16 cellular contexts compared by ENCODE assay signal in the genomic region with DNA sequence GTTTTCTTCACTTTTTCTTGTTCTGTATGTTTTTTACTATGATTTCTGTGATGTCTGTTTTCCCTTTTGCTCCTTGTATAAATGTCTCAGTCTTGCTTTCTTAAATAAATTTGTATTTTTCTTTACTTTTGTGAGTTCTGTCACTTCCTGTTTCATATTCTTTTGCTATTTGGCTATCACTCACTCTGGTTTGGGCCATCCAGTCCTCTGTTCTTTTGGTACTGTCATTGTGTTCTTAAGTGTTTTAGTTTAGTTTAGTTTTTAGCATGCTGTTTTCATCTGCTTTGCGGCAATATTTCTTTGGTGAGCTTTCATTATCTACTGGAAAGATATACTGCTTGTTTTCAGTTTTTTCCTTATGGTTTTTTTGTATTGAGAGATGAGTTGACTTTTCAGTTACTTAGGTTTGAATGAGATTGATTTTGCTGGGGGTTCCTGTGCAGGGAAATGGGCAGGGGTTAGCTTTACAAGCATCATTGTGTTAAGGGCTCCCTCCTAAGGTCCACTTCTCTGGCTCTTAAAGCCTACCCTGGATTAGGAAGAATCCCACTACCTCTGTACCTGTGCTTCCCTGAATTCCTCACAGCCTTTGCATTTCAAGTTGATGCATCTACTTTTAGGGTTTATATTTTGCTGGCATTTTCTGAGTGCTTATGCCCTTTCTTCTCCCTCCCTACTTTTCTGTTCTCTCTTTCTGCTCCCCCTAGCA. TPM values are rescaled to one million over a fixed set of nuclear protein-coding genes. Genes with fewer than 3 reads are reported as not detected.
DNase-seq lines count a peak whose midpoint lies in the region; ATAC-seq and TF ChIP-seq lines count a peak whose summit lies in the region.
"Had no signal": no experiment of that assay in that cellular context is flagged by ENCODE, and none has a peak within 500 bp of the region (broad histone marks: within the 10 kb centered on the region; RNA-seq: fewer than 3 reads in every experiment).

No MANE protein-coding gene starts in this region.

- no peak overlapping the region for H3K4me3 ChIP-seq in naive thymus-derived CD4-positive, alpha-beta T cell (ENCODE audit: low read length)
- no peak overlapping the region for H3K4me3 ChIP-seq in coronary artery
- H3K4me3 ChIP-seq: lung, psoas muscle, thoracic aorta had no signal

- no peaks in the 10 kb centered on the region for H3K9me3 Mint-ChIP-seq in activated CD4-positive, alpha-beta T cell treated with anti-CD3 and anti-CD28 coated beads, Interleukin-2, amount 10 ng/mL, durations not matched to agents 24 days and 14 days
- H3K9me3 Mint-ChIP-seq in T-helper 2 cell treated with Interferon-gamma antibody and Interleukin-4, amounts not matched to agents 5 μg/mL and 100 μg/mL, for 36 hours = no peaks in the 10 kb centered on the region
- no peaks in the 10 kb centered on the region for H3K9me3 Mint-ChIP-seq in naive thymus-derived CD4-positive, alpha-beta T cell

- no peaks in the 10 kb centered on the region for H3K27me3 Mint-ChIP-seq in activated CD4-positive, alpha-beta T cell treated with anti-CD3 and anti-CD28 coated beads, Interleukin-2, amount 10 ng/mL, durations not matched to agents 24 days and 14 days
- H3K27me3 Mint-ChIP-seq in T-helper 2 cell treated with Interferon-gamma antibody and Interleukin-4, amounts not matched to agents 5 μg/mL and 100 μg/mL, for 36 hours (ENCODE audit: low read depth) = no peaks in the 10 kb centered on the region
- no peaks in the 10 kb centered on the region for H3K27me3 Mint-ChIP-seq in naive thymus-derived CD4-positive, alpha-beta T cell

- no peak overlapping the region for H3K27ac ChIP-seq in naive thymus-derived CD4-positive, alpha-beta T cell (ENCODE audit: low read depth, low read length)
- no peak overlapping the region for H3K27ac ChIP-seq in coronary artery
- H3K27ac ChIP-seq: psoas muscle, thoracic aorta had no signal

- CTCF ChIA-PET in naive thymus-derived CD4-positive, alpha-beta T cell (lab: Charles Lee) = no interaction called here

- no peak overlapping the region for H3K4me3 Mint-ChIP-seq in activated CD4-positive, alpha-beta T cell treated with anti-CD3 and anti-CD28 coated beads, Interleukin-2, amount 10 ng/mL, durations not matched to agents 24 days and 14 days
- H3K4me3 Mint-ChIP-seq in T-helper 2 cell treated with Interferon-gamma antibody and Interleukin-4, amounts not matched to agents 5 μg/mL and 100 μg/mL, for 36 hours = no peak overlapping the region
- H3K4me3 Mint-ChIP-seq in naive thymus-derived CD4-positive, alpha-beta T cell = peak overlapping the region in 6 of 10 donors; percentile 7 to 51 (median 24)

- no peak for DNase-seq in activated CD4-positive, alpha-beta T cell treated with anti-CD3 and anti-CD28 coated beads, Interleukin-2, amount 10 ng/mL, durations not matched to agents 24 days and 14 days
- no peak for DNase-seq in activated CD4-positive, alpha-beta T cell treated with anti-CD3 and anti-CD28 coated beads, Interleukin-2, amount 50 U/mL, for 1 hour
- DNase-seq in T-helper 2 cell treated with Interferon-gamma antibody and Interleukin-4, amounts not matched to agents 5 μg/mL and 100 μg/mL, for 36 hours (ENCODE audit: low spot score) = no peak
- no peak for DNase-seq in naive thymus-derived CD4-positive, alpha-beta T cell
- DNase-seq in coronary artery (ENCODE audit: low spot score) = no peak
- no peak for DNase-seq in erythroblast (lab: John Stamatoyannopoulos, UW)
- DNase-seq: amniotic stem cell; effector memory CD4-positive, alpha-beta T cell; GOT3; NCI-H526 treated with DMSO at 0.1 percent for 48 hours; psoas muscle; SHP77 treated with DMSO at 0.1 percent for 48 hours had no signal

- H3K9me3 ChIP-seq in naive thymus-derived CD4-positive, alpha-beta T cell (ENCODE audit: control insufficient read depth in 2 of 3, low read length in 3 of 3) = no peaks in the 10 kb centered on the region
- H3K9me3 ChIP-seq: psoas muscle, thoracic aorta had no signal

- no peaks in the 10 kb centered on the region for H3K27me3 ChIP-seq in naive thymus-derived CD4-positive, alpha-beta T cell (ENCODE audit: control insufficient read depth in 2 of 2, insufficient read depth in 2 of 2, low read length in 2 of 2)

- H3K36me3 ChIP-seq in naive thymus-derived CD4-positive, alpha-beta T cell (ENCODE audit: control insufficient read depth in 2 of 3, insufficient read depth in 3 of 3, low read length in 3 of 3) = peaks cover 4 to 10% (median 6%) of the 10 kb centered on the region in 3 experiments

- H3K4me1 Mint-ChIP-seq in activated CD4-positive, alpha-beta T cell treated with anti-CD3 and anti-CD28 coated beads, Interleukin-2, amount 10 ng/mL, durations not matched to agents 24 days and 14 days = peaks cover 13% of the 10 kb centered on the region
- peaks cover 13% of the 10 kb centered on the region for H3K4me1 Mint-ChIP-seq in T-helper 2 cell treated with Interferon-gamma antibody and Interleukin-4, amounts not matched to agents 5 μg/mL and 100 μg/mL, for 36 hours (ENCODE audit: low read depth)
- H3K4me1 Mint-ChIP-seq in naive thymus-derived CD4-positive, alpha-beta T cell = peaks cover 17 to 55% (median 36%) of the 10 kb centered on the region in 7 donors

- no peak for TF ChIP-seq CTCF in coronary artery (IDR thresholded peaks at IDR 0.05)

- peak overlapping the region; percentile 54 for H3K27ac Mint-ChIP-seq in activated CD4-positive, alpha-beta T cell treated with anti-CD3 and anti-CD28 coated beads, Interleukin-2, amount 10 ng/mL, durations not matched to agents 24 days and 14 days
- peak overlapping the region; percentile 20 for H3K27ac Mint-ChIP-seq in T-helper 2 cell treated with Interferon-gamma antibody and Interleukin-4, amounts not matched to agents 5 μg/mL and 100 μg/mL, for 36 hours
- H3K27ac Mint-ChIP-seq in naive thymus-derived CD4-positive, alpha-beta T cell = peak overlapping the region in 8 of 9 donors; percentile 25 to 93 (median 78)

- intact Hi-C loops in activated CD4-positive, alpha-beta T cell treated with anti-CD3 and anti-CD28 coated beads, Interleukin-2, amount 10 ng/mL, durations not matched to agents 24 days and 14 days (cut with micrococcal nuclease) = no loop called here
- intact Hi-C loops in naive thymus-derived CD4-positive, alpha-beta T cell (cut with micrococcal nuclease) = loop anchor here in 1 of 2 donors (2.0 kb wide), 1 partner anchor 15 kb away; no protein-coding TSS in a partner anchor

- H3K4me1 ChIP-seq in naive thymus-derived CD4-positive, alpha-beta T cell (ENCODE audit: control insufficient read depth in 2 of 2, insufficient read depth in 2 of 2, low read length in 2 of 2) = peaks cover 0 to 12% of the 10 kb centered on the region in 2 donors
- H3K4me1 ChIP-seq: psoas muscle had no signal

- H3K36me3 Mint-ChIP-seq in activated CD4-positive, alpha-beta T cell treated with anti-CD3 and anti-CD28 coated beads, Interleukin-2, amount 10 ng/mL, durations not matched to agents 24 days and 14 days (ENCODE audit: low read depth) = peaks cover 52% of the 10 kb centered on the region
- H3K36me3 Mint-ChIP-seq in T-helper 2 cell treated with Interferon-gamma antibody and Interleukin-4, amounts not matched to agents 5 μg/mL and 100 μg/mL, for 36 hours (ENCODE audit: low read depth) = peaks cover 43% of the 10 kb centered on the region
- H3K36me3 Mint-ChIP-seq in naive thymus-derived CD4-positive, alpha-beta T cell = peaks cover 10 to 59% (median 33%) of the 10 kb centered on the region in 5 donors

- POLR2A ChIA-PET in naive thymus-derived CD4-positive, alpha-beta T cell (lab: Charles Lee) = no interaction called here

- ATAC-seq in GM21786 (IDR thresholded peaks at IDR 0.05; ENCODE audit: unreplicated experiment) = peak; percentile 37
- no peak for ATAC-seq in naive thymus-derived CD4-positive, alpha-beta T cell
- no peak for ATAC-seq in HG03175 (IDR thresholded peaks at IDR 0.05; ENCODE audit: unreplicated experiment)
- ATAC-seq: psoas muscle had no signal

- no peak for TF ChIP-seq POLR2A in erythroblast (IDR thresholded peaks at IDR 0.05; ENCODE audit: low read length)

RNA-seq across cellular contexts. Expression of a gene that starts 35.1 kb away (rescaled TPM):
- total RNA-seq in activated CD4-positive, alpha-beta T cell treated with anti-CD3 and anti-CD28 coated beads, Interleukin-2, amount 10 ng/mL, durations not matched to agents 24 days and 14 days = 175 and 189 TPM in 2 replicates
- total RNA-seq in naive thymus-derived CD4-positive, alpha-beta T cell = 100 to 1,000 TPM; 139 to 221 (median 202) TPM
- 10 to 100 TPM; 60.3 to 75.1 TPM for polyA plus RNA-seq in naive thymus-derived CD4-positive, alpha-beta T cell

Comparison
In these comparisons a context has a peak if more than half of its experiments do, and no peak if none do; other contexts are left out.
1. H3K27ac Mint-ChIP-seq: peak in every context shown above with its lines; median percentile 78 in naive thymus-derived CD4-positive, alpha-beta T cell; 54 in activated CD4-positive, alpha-beta T cell treated with anti-CD3 and anti-CD28 coated beads, Interleukin-2, amount 10 ng/mL, durations not matched to agents 24 days and 14 days; 20 in T-helper 2 cell treated with Interferon-gamma antibody and Interleukin-4, amounts not matched to agents 5 μg/mL and 100 μg/mL, for 36 hours.
2. H3K4me3 Mint-ChIP-seq: peak in naive thymus-derived CD4-positive, alpha-beta T cell (6 of 10); none in activated CD4-positive, alpha-beta T cell treated with anti-CD3 and anti-CD28 coated beads, Interleukin-2, amount 10 ng/mL, durations not matched to agents 24 days and 14 days (single experiment) and T-helper 2 cell treated with Interferon-gamma antibody and Interleukin-4, amounts not matched to agents 5 μg/mL and 100 μg/mL, for 36 hours (single experiment).